ENCODE assay signal across 6 cellular contexts in the genomic region with DNA sequence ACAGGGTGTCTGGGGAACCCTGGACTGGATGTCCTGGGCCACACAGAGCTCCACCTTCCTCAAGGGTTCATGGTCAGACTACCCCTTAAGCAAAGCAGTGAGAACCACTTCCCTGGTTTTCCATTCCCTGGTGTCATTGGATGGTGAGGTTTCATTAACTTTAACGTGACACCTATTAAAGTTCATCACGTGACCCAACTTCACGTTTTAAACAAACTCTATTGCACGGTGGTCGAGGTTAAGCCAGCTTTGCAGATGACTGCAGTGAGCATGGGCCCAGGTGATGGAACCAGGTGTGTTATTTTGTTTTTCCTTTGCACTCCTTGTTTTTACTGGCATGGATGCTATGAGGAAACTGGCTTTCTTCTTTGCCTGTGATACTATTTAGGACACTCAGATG.
"Had no signal": no experiment of that assay in that cellular context is flagged by ENCODE, and none has a peak within 500 bp of the region (broad histone marks: within the 10 kb centered on the region; RNA-seq: fewer than 3 reads in every experiment).

No MANE protein-coding gene starts in this region.

- H3K4me2 ChIP-seq: KMS-11 had no signal

- FAIRE-seq: HTR-8/SVneo had no signal

- H3K27ac ChIP-seq: HL-60, KMS-11 had no signal

- H3K9ac ChIP-seq: KMS-11 had no signal

- DNase-seq: IMR-90, KBM-7, KG1 had no signal
